ENCODE assay signal across 14 cellular contexts in the genomic region with DNA sequence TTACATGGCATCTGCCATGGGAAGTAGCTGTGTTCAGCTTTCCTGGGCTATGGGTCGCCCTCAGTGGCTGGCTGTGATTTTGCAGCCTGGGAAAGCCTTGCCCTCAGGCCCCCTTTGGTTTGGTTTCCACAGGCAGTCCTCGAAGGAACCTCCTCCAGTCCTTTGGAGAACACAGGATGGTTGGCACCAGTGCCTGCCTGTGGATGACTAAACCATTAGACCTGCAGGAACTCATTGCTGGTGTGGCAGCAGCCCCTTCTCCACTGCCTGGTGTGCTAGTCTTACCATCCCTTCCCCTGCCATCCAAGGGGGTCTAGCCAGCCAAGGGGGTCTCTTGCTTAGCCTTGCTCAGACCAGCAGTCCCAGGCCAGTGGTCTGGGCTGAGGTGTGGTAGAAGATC.
DNase-seq lines count a peak whose midpoint lies in the region; ATAC-seq and TF ChIP-seq lines count a peak whose summit lies in the region.
"Had no signal": no experiment of that assay in that cellular context is flagged by ENCODE, and none has a peak within 500 bp of the region (broad histone marks: within the 10 kb centered on the region; RNA-seq: fewer than 3 reads in every experiment).

No MANE protein-coding gene starts in this region.

- no peaks in the 10 kb centered on the region for H3K9me3 ChIP-seq in osteoblast (ENCODE audit: low read depth, low read length)

- H2AFZ ChIP-seq in osteoblast (ENCODE audit: low read length), result no peak overlapping the region
- H2AFZ ChIP-seq: GM23248 had no signal

- peak; percentile 5 for DNase-seq in H4 (ENCODE audit: low spot score)
- DNase-seq in NCI-H226, result peak; percentile 44
- DNase-seq in epithelial cell of esophagus (ENCODE audit: low read depth), result peak; percentile 21
- peak; percentile 71 for DNase-seq in osteoblast (ENCODE audit: insufficient read length, low spot score, missing footprints)
- no peak for DNase-seq in UCSD-AML1 (lab: John Stamatoyannopoulos, UW; ENCODE audit: unreplicated experiment)
- DNase-seq: Calu3; CD4-positive, alpha-beta T cell; DND-41; GF-D8; GM23248; H7; IMR-90 had no signal

- ATAC-seq in HG02852 (IDR thresholded peaks at IDR 0.05; ENCODE audit: unreplicated experiment) (no peak), GM21390 (IDR thresholded peaks at IDR 0.05; ENCODE audit: unreplicated experiment) (no peak)

- no peaks in the 10 kb centered on the region for H4K20me1 ChIP-seq in osteoblast (ENCODE audit: insufficient read depth, low read length)

- H3K36me3 ChIP-seq in osteoblast (ENCODE audit: insufficient read depth, low read length), result no peaks in the 10 kb centered on the region

- TF ChIP-seq CTCF in epithelial cell of esophagus (IDR thresholded peaks at IDR 0.05; ENCODE audit: insufficient read depth, low read depth, low read length, missing control alignments), result no peak
- no peak for TF ChIP-seq CTCF in osteoblast (IDR thresholded peaks at IDR 0.05; ENCODE audit: extremely low read depth, low read depth, low read length)

- H3K4me3 ChIP-seq in epithelial cell of esophagus (ENCODE audit: low read length) (no peak overlapping the region), osteoblast (ENCODE audit: insufficient read depth, low read length) (no peak overlapping the region)
- H3K4me3 ChIP-seq: GM23248 had no signal

- H3K79me2 ChIP-seq in osteoblast (ENCODE audit: insufficient read depth, low read length), result no peaks in the 10 kb centered on the region

- no peak overlapping the region for H3K4me2 ChIP-seq in osteoblast (ENCODE audit: insufficient read depth, low read length)

- H3K27me3 ChIP-seq in osteoblast (ENCODE audit: insufficient read depth, low read length), result peaks cover 15% of the 10 kb centered on the region

- no peak overlapping the region for H3K27ac ChIP-seq in osteoblast (ENCODE audit: low read depth, low read length)
- H3K27ac ChIP-seq: GM23248 had no signal

- H3K4me1 ChIP-seq in osteoblast (ENCODE audit: insufficient read depth, low read length), result no peaks in the 10 kb centered on the region
